Comparison of ENCODE assay signal across 1 cellular context in genomic region chr3:109325109-109325508, GRCh38.
A peak's percentile ranks its signal among the peaks of the same experiment; 100 is the strongest.
TF ChIP-seq lines count a peak whose summit lies in the region.

No MANE protein-coding gene starts in this region.

TF ChIP-seq in H1, 55 proteins besides CTCF, POLR2A, EP300 and RAD21:
- TF ChIP-seq BACH1 (IDR thresholded peaks at IDR 0.05; ENCODE audit: low read length) (no peak), POLR2AphosphoS5 (IDR thresholded peaks at IDR 0.05; ENCODE audit: low read depth, low read length) (peak; percentile 83), POU5F1 (IDR thresholded peaks at IDR 0.05; ENCODE audit: low read depth, low read length) (no peak), KDM1A (IDR thresholded peaks at IDR 0.05; ENCODE audit: borderline replicate concordance, low read length) (no peak), NRF1 (IDR thresholded peaks at IDR 0.05; ENCODE audit: low read depth, low read length) (no peak)
